18 cellular contexts compared by ENCODE assay signal in genomic region chr11:342328-342727, GRCh38. TPM values are rescaled to one million over a fixed set of nuclear protein-coding genes. Genes with fewer than 3 reads are reported as not detected.
A peak's percentile ranks its signal among the peaks of the same experiment; 100 is the strongest.
DNase-seq lines count a peak whose midpoint lies in the region; ATAC-seq and TF ChIP-seq lines count a peak whose summit lies in the region.
"Had no signal": no experiment of that assay in that cellular context is flagged by ENCODE, and none has a peak within 500 bp of the region (broad histone marks: within the 10 kb centered on the region; RNA-seq: fewer than 3 reads in every experiment).

No MANE protein-coding gene starts in this region.

- 79% methylated on average over 3 of the region's 3 CpGs for WGBS in esophagus muscularis mucosa

- no peaks in the 10 kb centered on the region for H3K36me3 ChIP-seq in CD4-positive, CD25-positive, alpha-beta regulatory T cell (ENCODE audit: control insufficient read depth, insufficient read depth, low read length)
- no peaks in the 10 kb centered on the region for H3K36me3 ChIP-seq in KOPT-K1 (ENCODE audit: insufficient read depth, low read length)
- no peaks in the 10 kb centered on the region for H3K36me3 ChIP-seq in esophagus muscularis mucosa
- H3K36me3 ChIP-seq in parathyroid adenoma (ENCODE audit: control insufficient read depth, insufficient read depth, low read length): no peaks in the 10 kb centered on the region

- H3K9me3 Mint-ChIP-seq in CD4-positive, CD25-positive, alpha-beta regulatory T cell: no peaks in the 10 kb centered on the region
- H3K9me3 Mint-ChIP-seq: activated naive CD4-positive, alpha-beta T cell treated with anti-CD3 and anti-CD28 coated beads, Interleukin-2, amount 50 U/mL, for 24 hours had no signal

- no peak overlapping the region for H3K4me3 ChIP-seq in CD4-positive, CD25-positive, alpha-beta regulatory T cell (ENCODE audit: low read depth, low read length)
- H3K4me3 ChIP-seq in esophagus muscularis mucosa (no peak overlapping the region), parathyroid adenoma (ENCODE audit: low read depth, low read length) (no peak overlapping the region)
- H3K4me3 ChIP-seq: PC-9 had no signal

- ATAC-seq in CD4-positive, CD25-positive, alpha-beta regulatory T cell (ENCODE audit: low read depth in 2 of 2): no peak
- no peak for ATAC-seq in GM19351 (IDR thresholded peaks at IDR 0.05; ENCODE audit: unreplicated experiment)
- ATAC-seq: stimulated activated naive CD8-positive, alpha-beta T cell treated with anti-CD3 and anti-CD28 coated beads, Interleukin-15, Interleukin-2, amounts not matched to agents 100 U/mL and 50 U/mL, for 24 hours had no signal

- H3K79me2 ChIP-seq in parathyroid adenoma: no peaks in the 10 kb centered on the region

- intact Hi-C loops in esophagus muscularis mucosa (cut with DNase I): no loop called here

- H3K4me2 ChIP-seq in parathyroid adenoma (ENCODE audit: low read length): no peak overlapping the region
- H3K4me2 ChIP-seq: PC-9 had no signal

- peaks cover 10% of the 10 kb centered on the region for H3K27me3 Mint-ChIP-seq in CD4-positive, CD25-positive, alpha-beta regulatory T cell
- H3K27me3 Mint-ChIP-seq: activated naive CD4-positive, alpha-beta T cell treated with anti-CD3 and anti-CD28 coated beads, Interleukin-2, amount 50 U/mL, for 24 hours had no signal

- peak overlapping the region; percentile 54 for H2AFZ ChIP-seq in parathyroid adenoma
- H2AFZ ChIP-seq: PC-9 had no signal

- H3K27ac Mint-ChIP-seq in CD4-positive, CD25-positive, alpha-beta regulatory T cell: peak overlapping the region; percentile 9 to 63 (median 33)
- H3K27ac Mint-ChIP-seq: activated naive CD4-positive, alpha-beta T cell treated with anti-CD3 and anti-CD28 coated beads, Interleukin-2, amount 50 U/mL, for 24 hours had no signal

- H3K27ac ChIP-seq in CD4-positive, CD25-positive, alpha-beta regulatory T cell (ENCODE audit: insufficient read depth, low read length, poor library complexity, severe bottlenecking): no peak overlapping the region
- H3K27ac ChIP-seq in KOPT-K1 (ENCODE audit: low read depth, low read length, poor library complexity, severe bottlenecking) (peak overlapping the region; percentile 35), esophagus muscularis mucosa (replicated peaks in 1 of 4) (peak overlapping the region in 3 of 4 donors; percentile 3 to 34 (median 18)), parathyroid adenoma (peak overlapping the region; percentile 19)
- H3K27ac ChIP-seq: PC-9 had no signal

- DNase-seq in CD4-positive, CD25-positive, alpha-beta regulatory T cell: no peak
- no peak for DNase-seq in esophagus muscularis mucosa (ENCODE audit: extremely low spot score)
- no peak for DNase-seq in NCI-H510A (lab: John Stamatoyannopoulos, UW)
- no peak for DNase-seq in LoVo (ENCODE audit: low spot score)
- DNase-seq in NCI-H1694 treated with DMSO at 0.1 percent for 48 hours (lab: John Stamatoyannopoulos, UW): no peak
- DNase-seq: GF-D8; hippocampal formation; mesendoderm; NCI-H1092 treated with DMSO at 0.1 percent for 48 hours; NCI-H446 treated with DMSO at 0.1 percent for 48 hours; PC-9; stimulated activated CD4-positive, alpha-beta T cell treated with anti-CD3 and anti-CD28 coated beads, Interleukin-4, amount 100 ng/mL, for 24 hours; stimulated activated naive CD8-positive, alpha-beta T cell treated with anti-CD3 and anti-CD28 coated beads, Interleukin-15, Interleukin-2, amounts not matched to agents 100 U/mL and 50 U/mL, for 24 hours; T-helper 9 cell had no signal

- H3K4me1 Mint-ChIP-seq in CD4-positive, CD25-positive, alpha-beta regulatory T cell: peaks cover 0 to 12% (median 8%) of the 10 kb centered on the region in 4 donors

- no peak overlapping the region for H3K4me3 Mint-ChIP-seq in CD4-positive, CD25-positive, alpha-beta regulatory T cell
- H3K4me3 Mint-ChIP-seq: activated naive CD4-positive, alpha-beta T cell treated with anti-CD3 and anti-CD28 coated beads, Interleukin-2, amount 50 U/mL, for 24 hours had no signal

- no peak for TF ChIP-seq EP300 in esophagus muscularis mucosa (IDR thresholded peaks at IDR 0.05)

- H3K27me3 ChIP-seq in CD4-positive, CD25-positive, alpha-beta regulatory T cell (ENCODE audit: control insufficient read depth, insufficient read depth, low read length): no peaks in the 10 kb centered on the region
- H3K27me3 ChIP-seq in esophagus muscularis mucosa: peaks cover 0 to 2% (median 0%) of the 10 kb centered on the region in 4 donors
- H3K27me3 ChIP-seq in parathyroid adenoma (ENCODE audit: control insufficient read depth, insufficient read depth, low read length): no peaks in the 10 kb centered on the region

- TF ChIP-seq CTCF in esophagus muscularis mucosa (IDR thresholded peaks at IDR 0.05) (no peak), parathyroid adenoma (IDR thresholded peaks at IDR 0.05) (no peak)

- no peaks in the 10 kb centered on the region for H3K36me3 Mint-ChIP-seq in CD4-positive, CD25-positive, alpha-beta regulatory T cell
- H3K36me3 Mint-ChIP-seq: activated naive CD4-positive, alpha-beta T cell treated with anti-CD3 and anti-CD28 coated beads, Interleukin-2, amount 50 U/mL, for 24 hours had no signal

- TF ChIP-seq POLR2A in esophagus muscularis mucosa (IDR thresholded peaks at IDR 0.05; ENCODE audit: low read depth): no peak

- H3K9me3 ChIP-seq in CD4-positive, CD25-positive, alpha-beta regulatory T cell (ENCODE audit: control insufficient read depth in 2 of 2, low read length in 2 of 2): no peaks in the 10 kb centered on the region
- H3K9me3 ChIP-seq in KOPT-K1 (ENCODE audit: insufficient read depth, low read length, poor library complexity, severe bottlenecking) (no peaks in the 10 kb centered on the region), esophagus muscularis mucosa (no peaks in the 10 kb centered on the region), parathyroid adenoma (ENCODE audit: control insufficient read depth, low read length) (no peaks in the 10 kb centered on the region)

- H3K4me1 ChIP-seq in CD4-positive, CD25-positive, alpha-beta regulatory T cell (ENCODE audit: control insufficient read depth, insufficient read depth, low read length, poor library complexity, severe bottlenecking): no peaks in the 10 kb centered on the region
- H3K4me1 ChIP-seq in esophagus muscularis mucosa (no peaks in the 10 kb centered on the region), parathyroid adenoma (no peaks in the 10 kb centered on the region)

- H3K9ac ChIP-seq in parathyroid adenoma: no peak overlapping the region

RNA-seq across cellular contexts. Expression of gene IFITM3, which starts 21.7 kb away (rescaled TPM):
- total RNA-seq in CD4-positive, CD25-positive, alpha-beta regulatory T cell: 6.7 TPM
- 10 to 100 TPM in 2 of 4 donors, 1 to 10 TPM in 2; 3.5 to 94.8 (median 42.6) TPM for polyA plus RNA-seq in CD4-positive, CD25-positive, alpha-beta regulatory T cell
- total RNA-seq in esophagus muscularis mucosa: 100 to 1,000 TPM; 290 to 513 (median 410) TPM

RNA-seq across cellular contexts. Expression of gene B4GALNT4, which starts 27.0 kb away (rescaled TPM):
- 0.99 TPM for total RNA-seq in CD4-positive, CD25-positive, alpha-beta regulatory T cell
- polyA plus RNA-seq in CD4-positive, CD25-positive, alpha-beta regulatory T cell: not detected
- total RNA-seq in esophagus muscularis mucosa: 10 to 100 TPM in 1 of 4 donors, 1 to 10 TPM in 3; 2.5 to 12.0 (median 5.7) TPM

RNA-seq across cellular contexts. Expression of gene IFITM1, which starts 28.5 kb away (rescaled TPM):
- 320 TPM for total RNA-seq in CD4-positive, CD25-positive, alpha-beta regulatory T cell
- polyA plus RNA-seq in CD4-positive, CD25-positive, alpha-beta regulatory T cell: 1,000 to 10,000 TPM; 1,249 to 1,544 (median 1,415) TPM
- total RNA-seq in esophagus muscularis mucosa: 100 to 1,000 TPM in 3 of 4 donors, 10 to 100 TPM in 1; 60.6 to 197 (median 171) TPM

RNA-seq across cellular contexts. Expression of gene IFITM2, which starts 34.7 kb away (rescaled TPM):
- 376 TPM for total RNA-seq in CD4-positive, CD25-positive, alpha-beta regulatory T cell
- polyA plus RNA-seq in CD4-positive, CD25-positive, alpha-beta regulatory T cell: 1,000 to 10,000 TPM; 1,701 to 2,097 (median 1,858) TPM
- total RNA-seq in esophagus muscularis mucosa: 100 to 1,000 TPM in 3 of 4 donors, 10 to 100 TPM in 1; 92.2 to 235 (median 194) TPM

RNA-seq across cellular contexts. Expression of gene IFITM5, which starts 43.0 kb away (rescaled TPM):
- not detected for total RNA-seq in CD4-positive, CD25-positive, alpha-beta regulatory T cell
- not detected for polyA plus RNA-seq in CD4-positive, CD25-positive, alpha-beta regulatory T cell
- not detected for total RNA-seq in esophagus muscularis mucosa
- total RNA-seq: PC-9 had no signal

Comparison
In these comparisons a context has a peak if more than half of its experiments do, and no peak if none do; other contexts are left out.
1. RNA of gene IFITM3, which starts 21.7 kb away (total RNA-seq): 290 to 513 TPM in esophagus muscularis mucosa; 6.7 TPM in CD4-positive, CD25-positive, alpha-beta regulatory T cell (single experiment); every median in the first group is over 10 times any median in the second.